8 cellular contexts compared by ENCODE assay signal in genomic region chr12:48105867-48106563, GRCh38. TPM values are rescaled to one million over a fixed set of nuclear protein-coding genes. Genes with fewer than 3 reads are reported as not detected.
DNase-seq lines count a peak whose midpoint lies in the region; ATAC-seq and TF ChIP-seq lines count a peak whose summit lies in the region.

Gene SENP1, minus strand, starts transcription at chr12:48106079. Its CDS starts 4,607 bp downstream, at chr12:48101472.

- ATAC-seq in HG02610 (IDR thresholded peaks at IDR 0.05; ENCODE audit: unreplicated experiment) (peak; percentile 73), thoracic aorta (ENCODE audit: insufficient number of reproducible peaks, low FRiP score, low read depth) (peak; percentile 80)

- peaks cover 49% of the 10 kb centered on the region for H3K4me1 Mint-ChIP-seq in activated naive CD8-positive, alpha-beta T cell (ENCODE audit: low read depth)
- peaks cover 21% of the 10 kb centered on the region for H3K4me1 Mint-ChIP-seq in osteocyte (ENCODE audit: unreplicated experiment)

- H3K36me3 Mint-ChIP-seq in activated naive CD8-positive, alpha-beta T cell = no peaks in the 10 kb centered on the region
- H3K36me3 Mint-ChIP-seq in osteocyte (ENCODE audit: unreplicated experiment) = no peaks in the 10 kb centered on the region

- H3K27ac ChIP-seq in thoracic aorta = peak within 1 kb of the TSS; percentile 84 to 86

- H3K9me3 Mint-ChIP-seq in activated naive CD8-positive, alpha-beta T cell (ENCODE audit: low read depth) = no peaks in the 10 kb centered on the region
- H3K9me3 Mint-ChIP-seq in osteocyte (ENCODE audit: unreplicated experiment) = no peaks in the 10 kb centered on the region

- peak within 1 kb of the TSS; percentile 98 for H3K27ac Mint-ChIP-seq in activated naive CD8-positive, alpha-beta T cell
- H3K27ac Mint-ChIP-seq in osteocyte (ENCODE audit: unreplicated experiment) = peak within 1 kb of the TSS; percentile 99

- H3K27me3 ChIP-seq in thoracic aorta (replicated peaks; ENCODE audit: insufficient read depth) = no peaks in the 10 kb centered on the region

- no peaks in the 10 kb centered on the region for H3K36me3 ChIP-seq in thoracic aorta

- H3K27me3 Mint-ChIP-seq in activated naive CD8-positive, alpha-beta T cell = no peaks in the 10 kb centered on the region
- peaks cover 15% of the 10 kb centered on the region for H3K27me3 Mint-ChIP-seq in osteocyte (ENCODE audit: unreplicated experiment)

- H3K4me3 ChIP-seq in GM08714 (ENCODE audit: low read length) = peak within 1 kb of the TSS; percentile 88
- H3K4me3 ChIP-seq in thoracic aorta = peak within 1 kb of the TSS; percentile 80

- H3K4me3 Mint-ChIP-seq in activated naive CD8-positive, alpha-beta T cell = peak within 1 kb of the TSS; percentile 96
- peak within 1 kb of the TSS; percentile 91 for H3K4me3 Mint-ChIP-seq in osteocyte (ENCODE audit: unreplicated experiment)

- H3K4me1 ChIP-seq in thoracic aorta (ENCODE audit: control insufficient read depth in 1 of 2, low read depth in 2 of 2) = peaks cover 18 to 20% of the 10 kb centered on the region in 2 donors

- DNase-seq in NCI-H1092 treated with DMSO at 0.1 percent for 48 hours (lab: John Stamatoyannopoulos, UW) (peak; percentile 100), SKM-1 treated with dmso at 0.1 percent for 144 hours (lab: John Stamatoyannopoulos, UW; ENCODE audit: unreplicated experiment) (peak; percentile 69), glomerular visceral epithelial cell (ENCODE audit: extremely low spot score) (peak; percentile 91), osteocyte (ENCODE audit: extremely low spot score, unreplicated experiment) (peak; percentile 95), thoracic aorta (ENCODE audit: low spot score) (peak; percentile 53)

- TF ChIP-seq CTCF in osteocyte (IDR thresholded peaks at IDR 0.05) (peak; percentile 30), thoracic aorta (IDR thresholded peaks at IDR 0.05) (no peak)

- H3K9me3 ChIP-seq in thoracic aorta = no peaks in the 10 kb centered on the region

RNA-seq across cellular contexts. Expression of gene SENP1, which starts in this region (rescaled TPM):
- total RNA-seq in osteocyte = 19.4 and 25.6 TPM in 2 replicates
- total RNA-seq in thoracic aorta = 10 to 100 TPM; 23.2 to 24.6 TPM

Comparison
In these comparisons a context has a peak if more than half of its experiments do, and no peak if none do; other contexts are left out.
1. Peak in every context shown above with its lines: DNase-seq, ATAC-seq, H3K4me3 ChIP-seq and H3K27ac ChIP-seq.